ENCODE assay signal across 8 cellular contexts in genomic region chr16:3690470-3690918, GRCh38. TPM values are rescaled to one million over a fixed set of nuclear protein-coding genes. Genes with fewer than 3 reads are reported as not detected.
DNase-seq lines count a peak whose midpoint lies in the region; ATAC-seq and TF ChIP-seq lines count a peak whose summit lies in the region.

No MANE protein-coding gene starts in this region.

- H3K4me2 ChIP-seq in skeletal muscle satellite cell (ENCODE audit: low read length): peak overlapping the region; percentile 88

- peaks cover 4% of the 10 kb centered on the region for H3K36me3 ChIP-seq in brain microvascular endothelial cell (replicated peaks)
- H3K36me3 ChIP-seq in iPS DF 6.9 (ENCODE audit: control insufficient read depth, insufficient read depth, low read length): peaks cover 16% of the 10 kb centered on the region; the same call in 1 of the 2 replicates
- H3K36me3 ChIP-seq in skeletal muscle satellite cell (ENCODE audit: insufficient read depth, low read length): peaks cover 25% of the 10 kb centered on the region

- no CpG with 5 or more reads among the region's 18 CpGs for WGBS in iPS DF 6.9 (ENCODE audit: insufficient coverage, insufficient read length)

- in situ Hi-C loops in brain microvascular endothelial cell (cut with HindIII; ENCODE audit: low pct_ligation_motif_present, low sequenced_read_pairs): no loop called here

- H3K4me3 ChIP-seq in HFF-Myc (replicated peaks; ENCODE audit: low read depth, low read length) (0 out of 2 replicates have a peak overlapping the region, but pooled peaks have one; percentile 1), brain microvascular endothelial cell (ENCODE audit: low read depth, low read length) (peak overlapping the region; percentile 41), iPS DF 6.9 (ENCODE audit: low read length) (no peak overlapping the region), skeletal muscle satellite cell (ENCODE audit: low read length) (peak overlapping the region; percentile 67)

- no peak for ATAC-seq in HG02970 (IDR thresholded peaks at IDR 0.05; ENCODE audit: low FRiP score, unreplicated experiment)

- H3K27ac ChIP-seq in VCaP (no peak overlapping the region), brain microvascular endothelial cell (no peak overlapping the region), iPS DF 6.9 (ENCODE audit: low read length) (no peak overlapping the region)

- TF ChIP-seq CTCF in HFF-Myc (IDR thresholded peaks at IDR 0.05; ENCODE audit: low read depth, low read length, missing control alignments) (peak; percentile 88), VCaP (conservative IDR thresholded peaks at IDR 0.05) (peak; percentile 86), brain microvascular endothelial cell (IDR thresholded peaks at IDR 0.05; ENCODE audit: low read depth, low read length, missing control alignments) (peak; percentile 97)

- H3K9ac ChIP-seq in skeletal muscle satellite cell (ENCODE audit: low read depth, low read length): peak overlapping the region; percentile 64

- H3K9me3 ChIP-seq in iPS DF 6.9 (ENCODE audit: control insufficient read depth, insufficient read depth, low read length) (no peaks in the 10 kb centered on the region), skeletal muscle satellite cell (replicated peaks; ENCODE audit: low read length) (no peaks in the 10 kb centered on the region)

- peak; percentile 69 for DNase-seq in DMS 273 treated with DMSO at 0.1 percent for 48 hours (lab: John Stamatoyannopoulos, UW)
- DNase-seq in HFF-Myc (ENCODE audit: extremely low read depth, low read depth): peak; percentile 91
- DNase-seq in NCI-H2107 treated with DMSO at 0.1 percent for 48 hours (lab: John Stamatoyannopoulos, UW; ENCODE audit: unreplicated experiment): peak; percentile 24
- peak; percentile 96 for DNase-seq in brain microvascular endothelial cell
- peak; percentile 50 for DNase-seq in iPS DF 6.9 (ENCODE audit: low read depth, low spot score)

- H3K4me1 ChIP-seq in iPS DF 6.9 (ENCODE audit: control insufficient read depth, insufficient read depth, low read length) (no peaks in the 10 kb centered on the region), skeletal muscle satellite cell (ENCODE audit: control insufficient read depth, insufficient read depth, low read length) (peaks cover 12% of the 10 kb centered on the region)

- H3K27me3 ChIP-seq in brain microvascular endothelial cell (replicated peaks) (no peaks in the 10 kb centered on the region), iPS DF 6.9 (ENCODE audit: control insufficient read depth, insufficient read depth, low read length) (no peaks in the 10 kb centered on the region), skeletal muscle satellite cell (ENCODE audit: control insufficient read depth, insufficient read depth, low read length) (no peaks in the 10 kb centered on the region)

RNA-seq across cellular contexts. Expression of gene TRAP1, which starts 26.8 kb away (rescaled TPM):
- 141 and 144 TPM in 2 replicates for total RNA-seq in skeletal muscle satellite cell (2012; rRNA removed)

RNA-seq across cellular contexts. Expression of gene DNASE1, which starts 36.0 kb away (rescaled TPM):
- 7.4 and 8.9 TPM in 2 replicates for total RNA-seq in skeletal muscle satellite cell (2012; rRNA removed)

Comparison
In these comparisons a context has a peak if more than half of its experiments do, and no peak if none do; other contexts are left out.
1. DNase-seq: peak in every context shown above with its lines; median percentile 96 in brain microvascular endothelial cell; 91 in HFF-Myc; 69 in DMS 273 treated with DMSO at 0.1 percent for 48 hours; 50 in iPS DF 6.9; 24 in NCI-H2107 treated with DMSO at 0.1 percent for 48 hours.